20 cellular contexts compared by ENCODE assay signal in the genomic region with DNA sequence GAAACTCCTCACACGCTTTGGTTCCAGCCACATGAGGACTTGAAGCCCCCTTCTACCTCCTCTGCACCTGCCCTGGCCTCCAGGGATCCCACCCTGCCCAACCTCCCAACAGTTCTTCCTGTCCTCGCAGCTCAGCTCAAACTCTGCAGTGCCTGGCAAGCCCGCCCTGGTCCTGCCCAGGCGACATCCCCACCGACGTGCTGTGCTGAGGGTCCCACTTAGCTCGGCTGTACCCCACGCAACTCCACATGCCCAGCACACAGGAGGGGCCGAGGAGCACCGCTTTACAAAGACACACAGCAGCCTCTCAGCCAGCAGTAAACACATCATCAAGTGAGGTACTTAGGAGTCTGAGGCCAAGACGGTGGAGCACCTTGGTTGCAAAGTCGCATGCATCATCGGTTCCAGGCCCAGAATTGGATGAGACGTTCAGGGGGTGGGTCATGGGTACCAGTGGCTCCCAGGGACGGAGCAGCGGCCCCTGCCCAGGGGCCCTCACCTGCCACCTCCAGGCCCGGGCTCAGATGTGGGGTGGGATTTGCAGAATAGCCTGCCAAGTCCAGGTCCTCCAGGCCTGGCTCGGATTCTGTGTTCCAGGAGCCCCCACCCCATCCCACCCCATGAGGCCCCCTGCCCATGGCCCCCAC.
DNase-seq lines count a peak whose midpoint lies in the region; ATAC-seq, FAIRE-seq and TF ChIP-seq lines count a peak whose summit lies in the region.
"Had no signal": no experiment of that assay in that cellular context is flagged by ENCODE, and none has a peak within 500 bp of the region (broad histone marks: within the 10 kb centered on the region; RNA-seq: fewer than 3 reads in every experiment).

No MANE protein-coding gene starts in this region.

- H3K4me1 Mint-ChIP-seq in neural crest cell, result peaks cover 4% of the 10 kb centered on the region
- H3K4me1 Mint-ChIP-seq in activated CD4-positive, alpha-beta T cell treated with anti-CD3 and anti-CD28 coated beads, Interleukin-2, amount 10 ng/mL, durations not matched to agents 7 days and 5 days, result no peaks in the 10 kb centered on the region
- H3K4me1 Mint-ChIP-seq: B cell had no signal

- H3K27ac Mint-ChIP-seq in neural crest cell (ENCODE audit: unreplicated experiment), result peak overlapping the region; percentile 27
- no peak overlapping the region for H3K27ac Mint-ChIP-seq in activated CD4-positive, alpha-beta T cell treated with anti-CD3 and anti-CD28 coated beads, Interleukin-2, amount 10 ng/mL, durations not matched to agents 7 days and 5 days
- H3K27ac Mint-ChIP-seq: B cell; CD8-positive, alpha-beta T cell; HFFc6 had no signal

- H3K27me3 ChIP-seq in right cardiac atrium (ENCODE audit: control insufficient read depth, insufficient read depth) (no peaks in the 10 kb centered on the region), bronchial epithelial cell (ENCODE audit: control insufficient read depth, insufficient read depth, low read length) (no peaks in the 10 kb centered on the region)
- H3K27me3 ChIP-seq: SJSA1 had no signal

- POLR2A ChIA-PET in activated CD4-positive, alpha-beta T cell treated with anti-CD3 and anti-CD28 coated beads, Interleukin-2, amount 10 ng/mL, durations not matched to agents 7 days and 5 days (lab: Charles Lee), result no interaction called here

- ATAC-seq in right cardiac atrium (peak; percentile 23 to 25), left ventricle myocardium superior (no peak), left lobe of liver (no peak), GM21786 (IDR thresholded peaks at IDR 0.05; ENCODE audit: unreplicated experiment) (no peak)
- ATAC-seq: CD8-positive, alpha-beta T cell had no signal

- H3K9me3 ChIP-seq in right cardiac atrium (ENCODE audit: control insufficient read depth, low read length), result no peaks in the 10 kb centered on the region
- H3K9me3 ChIP-seq: SJSA1 had no signal

- H3K4me3 Mint-ChIP-seq in neural crest cell, result no peak overlapping the region
- H3K4me3 Mint-ChIP-seq in activated CD4-positive, alpha-beta T cell treated with anti-CD3 and anti-CD28 coated beads, Interleukin-2, amount 10 ng/mL, durations not matched to agents 7 days and 5 days, result no peak overlapping the region
- H3K4me3 Mint-ChIP-seq: B cell; CD8-positive, alpha-beta T cell; HFFc6 had no signal

- H3K36me3 Mint-ChIP-seq in neural crest cell (ENCODE audit: low read depth), result no peaks in the 10 kb centered on the region
- H3K36me3 Mint-ChIP-seq in activated CD4-positive, alpha-beta T cell treated with anti-CD3 and anti-CD28 coated beads, Interleukin-2, amount 10 ng/mL, durations not matched to agents 7 days and 5 days (ENCODE audit: low read depth), result no peaks in the 10 kb centered on the region
- H3K36me3 Mint-ChIP-seq: CD8-positive, alpha-beta T cell had no signal

- H3K27me3 Mint-ChIP-seq in neural crest cell (ENCODE audit: low read depth), result peaks cover 3% of the 10 kb centered on the region
- H3K27me3 Mint-ChIP-seq in activated CD4-positive, alpha-beta T cell treated with anti-CD3 and anti-CD28 coated beads, Interleukin-2, amount 10 ng/mL, durations not matched to agents 7 days and 5 days, result no peaks in the 10 kb centered on the region

- CTCF ChIA-PET in activated CD4-positive, alpha-beta T cell treated with anti-CD3 and anti-CD28 coated beads, Interleukin-2, amount 10 ng/mL, durations not matched to agents 7 days and 5 days (lab: Charles Lee), result no interaction called here

- H3K27ac ChIP-seq in right cardiac atrium (ENCODE audit: low read length), result no peak overlapping the region
- H3K27ac ChIP-seq: KMS-11, PC-9, SJSA1 had no signal

- TF ChIP-seq CTCF in bronchial epithelial cell (IDR thresholded peaks at IDR 0.05; ENCODE audit: insufficient read depth, low read length, severe bottlenecking) (no peak), neural crest cell (conservative IDR thresholded peaks at IDR 0.05) (no peak)

- intact Hi-C loops in right cardiac atrium (cut with DNase I), result no loop called here
- intact Hi-C loops in left ventricle myocardium superior (cut with micrococcal nuclease), result no loop called here

- peaks cover 23% of the 10 kb centered on the region for H3K36me3 ChIP-seq in bronchial epithelial cell (ENCODE audit: control insufficient read depth, insufficient read depth, low read length)
- H3K36me3 ChIP-seq: SJSA1 had no signal

- DNase-seq in right cardiac atrium, result no peak
- no peak for DNase-seq in left ventricle myocardium superior
- no peak for DNase-seq in bronchial epithelial cell (ENCODE audit: low read depth)
- no peak for DNase-seq in neural crest cell (ENCODE audit: low read depth, low spot score)
- DNase-seq in urothelium cell line (ENCODE audit: low spot score), result no peak
- DNase-seq in left lobe of liver (ENCODE audit: low spot score), result no peak
- DNase-seq in activated CD4-positive, alpha-beta T cell treated with anti-CD3 and anti-CD28 coated beads, Interleukin-2, amount 10 ng/mL, durations not matched to agents 7 days and 5 days, result no peak
- DNase-seq: Calu3; CD8-positive, alpha-beta T cell; HFFc6; NCI-H1417 treated with DMSO at 0.1 percent for 48 hours; NCI-H187 treated with DMSO at 0.1 percent for 48 hours; NCI-H526 had no signal

- peak; percentile 55 for FAIRE-seq in bronchial epithelial cell (lab: Jason Lieb, UNC)
- FAIRE-seq in urothelium cell line (lab: Jason Lieb, UNC), result peak; percentile 77
- FAIRE-seq: GM12892, GM18507 had no signal

- no peaks in the 10 kb centered on the region for H3K4me1 ChIP-seq in right cardiac atrium (ENCODE audit: control insufficient read depth, insufficient read depth, low read length)

- H3K9me3 Mint-ChIP-seq in neural crest cell, result no peaks in the 10 kb centered on the region
- H3K9me3 Mint-ChIP-seq in activated CD4-positive, alpha-beta T cell treated with anti-CD3 and anti-CD28 coated beads, Interleukin-2, amount 10 ng/mL, durations not matched to agents 7 days and 5 days, result no peaks in the 10 kb centered on the region
- H3K9me3 Mint-ChIP-seq: CD8-positive, alpha-beta T cell had no signal

- WGBS in right cardiac atrium, result 72% methylated on average over 18 of the region's 18 CpGs

- no peak overlapping the region for H3K4me3 ChIP-seq in right cardiac atrium (ENCODE audit: low read length)
- H3K4me3 ChIP-seq in bronchial epithelial cell (ENCODE audit: low read depth, low read length), result no peak overlapping the region
- H3K4me3 ChIP-seq: PC-9, SJSA1 had no signal

Comparison
In these comparisons a context has a peak if more than half of its experiments do, and no peak if none do; other contexts are left out.
1. ATAC-seq: peak in right cardiac atrium (2 of 2); none in left ventricle myocardium superior (single experiment), left lobe of liver (single experiment) and GM21786 (single experiment).